ENCODE assay signal across 8 cellular contexts in genomic region chr22:30245181-30245984, GRCh38. TPM values are rescaled to one million over a fixed set of nuclear protein-coding genes. Genes with fewer than 3 reads are reported as not detected.
DNase-seq lines count a peak whose midpoint lies in the region; ATAC-seq and TF ChIP-seq lines count a peak whose summit lies in the region.

No MANE protein-coding gene starts in this region.

- H3K4me1 ChIP-seq in ES-I3 (ENCODE audit: insufficient read depth, low read length) (peaks cover 17% of the 10 kb centered on the region), rectal smooth muscle tissue (ENCODE audit: control insufficient read depth, insufficient read depth, low read length) (no peaks in the 10 kb centered on the region)

- H3K36me3 ChIP-seq in ES-I3 (ENCODE audit: insufficient read depth, low read length) (peaks cover 10% of the 10 kb centered on the region; the same call in 1 of the 2 replicates), rectal smooth muscle tissue (ENCODE audit: control insufficient read depth, insufficient read depth, low read length) (no peaks in the 10 kb centered on the region)

- H3K9me3 ChIP-seq in ES-I3 (ENCODE audit: control insufficient read depth, insufficient read depth, low read length) = no peaks in the 10 kb centered on the region

- H3K4me3 ChIP-seq in fibroblast of the aortic adventitia (ENCODE audit: low read depth, low read length) (peak overlapping the region; percentile 78), rectal smooth muscle tissue (ENCODE audit: low read length) (peak overlapping the region; percentile 74)

- no peak for TF ChIP-seq CTCF in fibroblast of the aortic adventitia (IDR thresholded peaks at IDR 0.05; ENCODE audit: insufficient read depth, low read length)

- H3K9ac ChIP-seq in ES-I3 (ENCODE audit: low read depth, low read length) = peak overlapping the region; percentile 64
- H3K9ac ChIP-seq in rectal smooth muscle tissue (ENCODE audit: low read length) = no peak overlapping the region

- DNase-seq in fibroblast of the aortic adventitia (ENCODE audit: low read depth) = no peak
- DNase-seq in hippocampal formation (lab: John Stamatoyannopoulos, UW) = no peak
- DNase-seq in activated CD8-positive, alpha-beta memory T cell treated with anti-CD3 and anti-CD28 coated beads, Interleukin-2, amount 50 U/mL, for 4 hours = no peak

- H3K27ac ChIP-seq in rectal smooth muscle tissue (ENCODE audit: low read depth, low read length) = no peak overlapping the region

- ATAC-seq in SK-N-SH treated with all-trans-retinoic acid at 6 μM for 48 hours (no peak), GM18511 (IDR thresholded peaks at IDR 0.05; ENCODE audit: unreplicated experiment) (no peak), HG03521 (IDR thresholded peaks at IDR 0.05; ENCODE audit: unreplicated experiment) (no peak)

- H3K27me3 ChIP-seq in rectal smooth muscle tissue (ENCODE audit: control insufficient read depth, insufficient read depth, low read length) = peaks cover 11% of the 10 kb centered on the region

TF ChIP-seq in SK-N-SH treated with all-trans-retinoic acid at 6 μM for 48 hours, 23 proteins besides CTCF, POLR2A, EP300 and RAD21:
- TF ChIP-seq BACH2 (CRISPR knock-in tag; IDR thresholded peaks at IDR 0.05; ENCODE audit: borderline replicate concordance) (no peak), ZNF8 (CRISPR knock-in tag; IDR thresholded peaks at IDR 0.05) (no peak), PATZ1 (CRISPR knock-in tag; IDR thresholded peaks at IDR 0.05; ENCODE audit: borderline replicate concordance) (0 out of 2 replicates have a peak, but pooled peaks have one; percentile 28), TOX (CRISPR knock-in tag; IDR thresholded peaks at IDR 0.05; ENCODE audit: borderline replicate concordance) (no peak), PPARA (CRISPR knock-in tag; IDR thresholded peaks at IDR 0.05; ENCODE audit: borderline replicate concordance) (no peak)

RNA-seq across cellular contexts. Expression of gene LIF, which starts 1.2 kb away (rescaled TPM):
- total RNA-seq in fibroblast of the aortic adventitia (ENCODE audit: low replicate concordance) = 0.57 and 6.2 TPM in 2 replicates

RNA-seq across cellular contexts. Expression of gene OSM, which starts 21.3 kb away (rescaled TPM):
- total RNA-seq in fibroblast of the aortic adventitia (ENCODE audit: low replicate concordance) = not detected in 2 replicates

RNA-seq across cellular contexts. Expression of gene CASTOR1, which starts 43.9 kb away (rescaled TPM):
- 0.16 and 4.9 TPM in 2 replicates for total RNA-seq in fibroblast of the aortic adventitia (ENCODE audit: low replicate concordance)
